Comparison of ENCODE assay signal across 1 cellular context in the genomic region with DNA sequence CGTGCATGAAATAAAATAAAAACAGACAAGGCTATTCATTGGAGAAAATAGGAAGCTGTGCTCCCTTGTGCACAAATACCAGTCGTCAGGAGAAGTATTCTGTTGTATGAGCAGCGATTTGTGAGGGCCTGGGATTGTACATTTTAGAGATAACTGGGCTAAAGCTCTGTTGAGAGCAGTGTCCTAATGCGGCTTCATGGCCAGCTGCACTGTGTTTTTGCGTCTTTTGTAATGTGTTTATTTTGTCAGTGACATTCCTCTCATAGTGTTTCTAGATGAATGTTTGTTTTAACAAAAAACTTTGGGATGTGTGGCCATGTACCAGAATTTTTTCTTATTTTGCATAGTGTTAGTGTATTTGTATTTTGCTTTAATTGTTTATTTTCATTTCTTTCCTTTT.
TF ChIP-seq lines count a peak whose summit lies in the region.

No MANE protein-coding gene starts in this region.

TF ChIP-seq in liver, 16 proteins besides CTCF, POLR2A, EP300 and RAD21 (continued from another document):
- TF ChIP-seq, protein P1, sequence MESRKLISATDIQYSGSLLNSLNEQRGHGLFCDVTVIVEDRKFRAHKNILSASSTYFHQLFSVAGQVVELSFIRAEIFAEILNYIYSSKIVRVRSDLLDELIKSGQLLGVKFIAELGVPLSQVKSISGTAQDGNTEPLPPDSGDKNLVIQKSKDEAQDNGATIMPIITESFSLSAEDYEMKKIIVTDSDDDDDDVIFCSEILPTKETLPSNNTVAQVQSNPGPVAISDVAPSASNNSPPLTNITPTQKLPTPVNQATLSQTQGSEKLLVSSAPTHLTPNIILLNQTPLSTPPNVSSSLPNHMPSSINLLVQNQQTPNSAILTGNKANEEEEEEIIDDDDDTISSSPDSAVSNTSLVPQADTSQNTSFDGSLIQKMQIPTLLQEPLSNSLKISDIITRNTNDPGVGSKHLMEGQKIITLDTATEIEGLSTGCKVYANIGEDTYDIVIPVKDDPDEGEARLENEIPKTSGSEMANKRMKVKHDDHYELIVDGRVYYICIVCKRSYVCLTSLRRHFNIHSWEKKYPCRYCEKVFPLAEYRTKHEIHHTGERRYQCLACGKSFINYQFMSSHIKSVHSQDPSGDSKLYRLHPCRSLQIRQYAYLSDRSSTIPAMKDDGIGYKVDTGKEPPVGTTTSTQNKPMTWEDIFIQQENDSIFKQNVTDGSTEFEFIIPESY (IDR thresholded peaks at IDR 0.05): no peak
- peak in 1 of 2 donors; percentile 47 for TF ChIP-seq RXRA (IDR thresholded peaks at IDR 0.05)
